ENCODE assay signal across 1 cellular context in genomic region chr22:36481393-36482168, GRCh38.
TF ChIP-seq lines count a peak whose summit lies in the region.

Gene TXN2 (minus strand): TSS chr22:36481640. CDS start chr22:36480837, 803 bp downstream.

TF ChIP-seq in HepG2, 621 proteins besides CTCF, POLR2A, EP300 and RAD21 (continued from another document and continues in another):
- TF ChIP-seq ZNF281 (CRISPR knock-in tag; IDR thresholded peaks at IDR 0.05; ENCODE audit: borderline replicate concordance) (no peak; the same call in 1 of the 2 replicates), REST (IDR thresholded peaks at IDR 0.05; ENCODE audit: borderline replicate concordance in 1 of 2, low read depth in 1 of 2, low read length in 2 of 2) (peak in 1 of 2 experiments; percentile 35; a peak in 1 of 4 replicates), HNRNPUL1 (IDR thresholded peaks at IDR 0.05; ENCODE audit: low read depth, low read length) (no peak), MED8 (CRISPR knock-in tag; IDR thresholded peaks at IDR 0.05; ENCODE audit: insufficient replicate concordance) (peak; percentile 43), ZNF20 (CRISPR knock-in tag; IDR thresholded peaks at IDR 0.05) (0 out of 2 replicates have a peak, but pooled peaks have one; percentile 58), KDM2A (CRISPR knock-in tag; IDR thresholded peaks at IDR 0.05; ENCODE audit: borderline replicate concordance, low read depth) (peak; percentile 96), ZFP36L1 (CRISPR knock-in tag; IDR thresholded peaks at IDR 0.05) (no peak), ZNF556 (CRISPR knock-in tag; IDR thresholded peaks at IDR 0.05; ENCODE audit: borderline replicate concordance) (peak; percentile 32; the same call in 1 of the 2 replicates), MEF2D (CRISPR knock-in tag; IDR thresholded peaks at IDR 0.05) (0 out of 2 replicates have a peak, but pooled peaks have one; percentile 54), TBP (CRISPR knock-in tag; IDR thresholded peaks at IDR 0.05) (no peak), ARID3A (IDR thresholded peaks at IDR 0.05; ENCODE audit: low read depth, low read length) (no peak), STAG1 (CRISPR knock-in tag; IDR thresholded peaks at IDR 0.05) (peak; percentile 11; the same call in 1 of the 2 replicates), TCF12 (IDR thresholded peaks at IDR 0.05) (no peak), TCF12 (CRISPR knock-in tag; IDR thresholded peaks at IDR 0.05) (0 out of 2 replicates have a peak, but pooled peaks have one; percentile 32), ZNF660 (CRISPR knock-in tag; IDR thresholded peaks at IDR 0.05; ENCODE audit: borderline replicate concordance, low read depth) (no peak), KAT8 (CRISPR knock-in tag; IDR thresholded peaks at IDR 0.05) (peak; percentile 96), PAX8 (CRISPR knock-in tag; IDR thresholded peaks at IDR 0.05; ENCODE audit: borderline replicate concordance) (0 out of 2 replicates have a peak, but pooled peaks have one; percentile 17), ZNF672 (CRISPR knock-in tag; IDR thresholded peaks at IDR 0.05) (no peak), LCORL (IDR thresholded peaks at IDR 0.05) (no peak), LCORL (CRISPR knock-in tag; IDR thresholded peaks at IDR 0.05) (0 out of 2 replicates have a peak, but pooled peaks have one; percentile 35), MLXIP (CRISPR knock-in tag; IDR thresholded peaks at IDR 0.05; ENCODE audit: borderline replicate concordance) (no peak; the same call in 1 of the 2 replicates), ZNF740 (CRISPR knock-in tag; IDR thresholded peaks at IDR 0.05) (peak; percentile 98), MNT (IDR thresholded peaks at IDR 0.05) (0 out of 2 replicates have a peak, but pooled peaks have one; percentile 2), ZNF337 (CRISPR knock-in tag; IDR thresholded peaks at IDR 0.05; ENCODE audit: borderline replicate concordance, low read depth) (peak; percentile 79; the same call in 1 of the 2 replicates), ZNF160 (CRISPR knock-in tag; IDR thresholded peaks at IDR 0.05) (no peak), ARID4A (CRISPR knock-in tag; IDR thresholded peaks at IDR 0.05; ENCODE audit: borderline replicate concordance) (peak; percentile 91), FOXM1 (CRISPR knock-in tag; IDR thresholded peaks at IDR 0.05) (peak; percentile 75; the same call in 1 of the 2 replicates), ZNF274 (CRISPR knock-in tag; IDR thresholded peaks at IDR 0.05) (no peak), ZNF724P (CRISPR knock-in tag; IDR thresholded peaks at IDR 0.05; ENCODE audit: borderline replicate concordance) (0 out of 2 replicates have a peak, but pooled peaks have one; percentile 31), MAX (IDR thresholded peaks at IDR 0.05) (peak; percentile 70; the same call in 1 of the 2 replicates)
